In genomic region chr4:151226004-151226932, GRCh38 we compare ENCODE assay signal across 9 cellular contexts. TPM values are rescaled to one million over a fixed set of nuclear protein-coding genes. Genes with fewer than 3 reads are reported as not detected.
DNase-seq lines count a peak whose midpoint lies in the region; ATAC-seq lines count a peak whose summit lies in the region.
"Had no signal": no experiment of that assay in that cellular context is flagged by ENCODE, and none has a peak within 500 bp of the region (broad histone marks: within the 10 kb centered on the region; RNA-seq: fewer than 3 reads in every experiment).

No MANE protein-coding gene starts in this region.

- WGBS in urinary bladder: 40% methylated on average over 10 of the region's 10 CpGs

- H3K4me3 ChIP-seq in urinary bladder (ENCODE audit: low read depth, low read length): peak overlapping the region; percentile 42

- peak; percentile 68 for ATAC-seq in esophagus mucosa
- no peak for ATAC-seq in GM18520 (IDR thresholded peaks at IDR 0.05; ENCODE audit: unreplicated experiment)

- H3K36me3 ChIP-seq in urinary bladder (ENCODE audit: insufficient read depth): no peaks in the 10 kb centered on the region

- H3K27ac ChIP-seq in urinary bladder (ENCODE audit: low read depth): peak overlapping the region; percentile 50

- peak; percentile 80 for DNase-seq in M059J (ENCODE audit: low read depth)
- peak; percentile 50 for DNase-seq in middle frontal gyrus (ENCODE audit: extremely low spot score, low spot score)
- no peak for DNase-seq in activated effector memory CD4-positive, alpha-beta T cell treated with anti-CD3 and anti-CD28 coated beads, Interleukin-2, amount 50 U/mL, for 16 hours
- DNase-seq in stimulated activated CD4-positive, alpha-beta T cell treated with anti-CD3 and anti-CD28 coated beads, Interleukin-2, amount 100 ng/mL, for 24 hours: no peak
- DNase-seq: stimulated activated naive CD4-positive, alpha-beta T cell treated with Interleukin-2 at 50 U/mL for 16 hours had no signal

- H3K4me1 ChIP-seq in urinary bladder (ENCODE audit: insufficient read depth): no peaks in the 10 kb centered on the region

RNA-seq across cellular contexts. Expression of gene PRSS48, which starts 50.7 kb away (rescaled TPM):
- not detected in 2 replicates for total RNA-seq in M059J (2014; rRNA removed; shearing (Covaris generic))
- total RNA-seq in esophagus mucosa: not detected
- not detected for total RNA-seq in urinary bladder
- polyA plus RNA-seq in urinary bladder: not detected
- total RNA-seq: liver had no signal

Comparison
In these comparisons a context has a peak if more than half of its experiments do, and no peak if none do; other contexts are left out.
1. DNase-seq: peak in M059J (single experiment) and middle frontal gyrus (single experiment); none in activated effector memory CD4-positive, alpha-beta T cell treated with anti-CD3 and anti-CD28 coated beads, Interleukin-2, amount 50 U/mL, for 16 hours (single experiment) and stimulated activated CD4-positive, alpha-beta T cell treated with anti-CD3 and anti-CD28 coated beads, Interleukin-2, amount 100 ng/mL, for 24 hours (0 of 2).